In the genomic region with DNA sequence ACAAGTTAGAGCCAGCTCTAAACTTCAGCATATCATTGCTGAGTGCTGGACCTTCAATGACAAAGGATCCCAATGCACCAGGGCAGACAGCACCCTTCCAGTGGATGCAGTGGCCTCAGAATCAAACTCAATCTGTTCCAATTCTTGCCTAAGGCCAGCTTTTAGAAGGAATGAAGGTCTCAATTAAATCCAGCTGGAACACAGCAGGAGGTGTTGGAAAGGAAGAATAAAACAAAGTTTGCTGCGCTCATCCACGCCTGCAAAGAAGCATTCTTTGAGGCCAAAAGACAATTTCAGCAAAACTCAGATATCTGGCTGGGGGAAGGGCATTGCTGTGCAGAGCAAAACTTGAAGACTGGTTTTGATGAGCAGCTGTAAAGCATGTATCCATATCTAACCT, we compare ENCODE assay signal across 23 cellular contexts.
"Had no signal": no experiment of that assay in that cellular context is flagged by ENCODE, and none has a peak within 500 bp of the region (broad histone marks: within the 10 kb centered on the region; RNA-seq: fewer than 3 reads in every experiment).

No MANE protein-coding gene starts in this region.

- H3K4me3 ChIP-seq: esophagus muscularis mucosa, gastrocnemius medialis, left ventricle myocardium inferior, lung, mucosa of descending colon, spleen, suprapubic skin, tibial artery had no signal

- H3K36me3 ChIP-seq: gastrocnemius medialis, spleen, suprapubic skin had no signal

- H3K27ac ChIP-seq: esophagus muscularis mucosa, gastrocnemius medialis, left ventricle myocardium inferior, spleen, suprapubic skin, tibial artery had no signal

- H3K27me3 ChIP-seq: esophagus muscularis mucosa, gastrocnemius medialis, spleen, suprapubic skin, tibial artery had no signal

- H3K4me1 ChIP-seq: gastrocnemius medialis, suprapubic skin had no signal

- H3K9me3 ChIP-seq: esophagus muscularis mucosa, gastrocnemius medialis, left ventricle myocardium inferior, mucosa of descending colon, spleen, suprapubic skin, tibial artery had no signal

- DNase-seq: activated B cell treated with CpG ODN at 0.5 μM for 24 hours; activated CD4-positive, alpha-beta T cell treated with anti-CD3 and anti-CD28 coated beads, Interleukin-2, amount 50 U/mL, for 1 hour; activated CD8-positive, alpha-beta T cell treated with anti-CD3 and anti-CD28 coated beads for 36 hours; activated gamma-delta T cell treated with Interleukin-2 at 50 U/mL for 16 hours; activated naive CD4-positive, alpha-beta T cell treated with anti-CD3 and anti-CD28 coated beads, Interleukin-2, amount 50 U/mL, for 16 hours; activated T-cell treated with anti-CD3 and anti-CD28 coated beads, Interleukin-2, amount 50 U/mL, for 4 hours; amniotic stem cell; dermis blood vessel endothelial cell; effector CD4-positive, alpha-beta T cell; gastrocnemius medialis; glutamatergic neuron; islet precursor cell; left ventricle myocardium inferior; mucosa of descending colon; nephron progenitor cell; nucleus accumbens; right cardiac atrium; spleen; stimulated activated naive CD4-positive, alpha-beta T cell; tibial artery had no signal
